15 cellular contexts compared by ENCODE assay signal in the genomic region with DNA sequence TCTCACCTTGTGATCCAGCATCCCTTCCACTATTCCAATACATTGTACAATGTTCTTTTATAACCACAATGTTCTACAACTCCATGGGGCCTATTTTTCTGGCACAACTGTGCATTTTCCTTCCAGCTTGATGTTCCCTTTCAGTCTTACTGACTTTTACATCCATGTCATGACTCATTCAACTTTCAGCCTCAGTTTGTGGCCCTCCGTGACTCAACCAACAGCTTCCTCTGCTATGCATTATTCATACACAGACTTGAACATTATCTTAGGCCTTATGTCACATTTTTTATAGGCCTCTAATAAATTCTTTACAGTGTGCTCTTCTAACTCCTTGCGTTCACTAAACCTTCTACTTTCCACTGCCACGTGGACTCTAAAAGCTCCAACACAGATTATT.
A peak's percentile ranks its signal among the peaks of the same experiment; 100 is the strongest.
DNase-seq lines count a peak whose midpoint lies in the region; ATAC-seq and TF ChIP-seq lines count a peak whose summit lies in the region.
"Had no signal": no experiment of that assay in that cellular context is flagged by ENCODE, and none has a peak within 500 bp of the region (broad histone marks: within the 10 kb centered on the region; RNA-seq: fewer than 3 reads in every experiment).

No MANE protein-coding gene starts in this region.

- no peak overlapping the region for H3K27ac Mint-ChIP-seq in activated T-helper 17 cell treated with anti-CD3 and anti-CD28 coated beads, Interleukin-2, amount 50 U/mL, for 72 hours
- H3K27ac Mint-ChIP-seq: stimulated activated naive CD8-positive, alpha-beta T cell treated with anti-CD3 and anti-CD28 coated beads, Interleukin-15, Interleukin-2, amounts not matched to agents 100 ng/mL and 50 ng/mL, for 24 hours had no signal

- ATAC-seq in activated T-helper 17 cell treated with anti-CD3 and anti-CD28 coated beads, Interleukin-2, amount 50 U/mL, for 72 hours (replicated peaks), result peak; percentile 42
- ATAC-seq in left cardiac atrium (no peak), GM19324 (IDR thresholded peaks at IDR 0.05; ENCODE audit: low FRiP score, unreplicated experiment) (no peak)
- ATAC-seq: left ventricle myocardium superior had no signal

- H3K9me3 Mint-ChIP-seq in activated T-helper 17 cell treated with anti-CD3 and anti-CD28 coated beads, Interleukin-2, amount 50 U/mL, for 72 hours, result peaks cover 8% of the 10 kb centered on the region

- H3K36me3 Mint-ChIP-seq in activated T-helper 17 cell treated with anti-CD3 and anti-CD28 coated beads, Interleukin-2, amount 50 U/mL, for 72 hours (ENCODE audit: low read depth), result no peaks in the 10 kb centered on the region

- TF ChIP-seq CTCF in foreskin fibroblast (IDR thresholded peaks at IDR 0.05; ENCODE audit: low read depth, low read length), result no peak

- no peaks in the 10 kb centered on the region for H3K4me1 Mint-ChIP-seq in activated T-helper 17 cell treated with anti-CD3 and anti-CD28 coated beads, Interleukin-2, amount 50 U/mL, for 72 hours

- no peak overlapping the region for H3K4me3 Mint-ChIP-seq in activated T-helper 17 cell treated with anti-CD3 and anti-CD28 coated beads, Interleukin-2, amount 50 U/mL, for 72 hours
- H3K4me3 Mint-ChIP-seq: stimulated activated naive CD8-positive, alpha-beta T cell treated with anti-CD3 and anti-CD28 coated beads, Interleukin-15, Interleukin-2, amounts not matched to agents 100 ng/mL and 50 ng/mL, for 24 hours had no signal

- intact Hi-C loops in left cardiac atrium (cut with DNase I), result no loop called here

- DNase-seq in AG08396 (ENCODE audit: low spot score), result peak; percentile 3
- DNase-seq in HPDE6-E6E7 (ENCODE audit: extremely low spot score), result peak; percentile 57
- DNase-seq in foreskin fibroblast, result peak; percentile 92 to 93
- no peak for DNase-seq in left cardiac atrium
- DNase-seq in NCI-H1105 (lab: John Stamatoyannopoulos, UW), result no peak
- DNase-seq in KG1 (lab: John Stamatoyannopoulos, UW), result no peak
- DNase-seq: activated effector memory CD4-positive, alpha-beta T cell treated with anti-CD3 and anti-CD28 coated beads, Interleukin-2, amount 50 U/mL, for 16 hours; head of caudate nucleus; left ventricle myocardium superior; NCI-H1436; NCI-H774 had no signal

- no peak overlapping the region for H3K4me3 ChIP-seq in foreskin fibroblast (ENCODE audit: low read depth in 1 of 2, low read length in 2 of 2)
- H3K4me3 ChIP-seq: coronary artery had no signal

- no peaks in the 10 kb centered on the region for H3K27me3 Mint-ChIP-seq in activated T-helper 17 cell treated with anti-CD3 and anti-CD28 coated beads, Interleukin-2, amount 50 U/mL, for 72 hours
- H3K27me3 Mint-ChIP-seq: stimulated activated naive CD8-positive, alpha-beta T cell treated with anti-CD3 and anti-CD28 coated beads, Interleukin-15, Interleukin-2, amounts not matched to agents 100 ng/mL and 50 ng/mL, for 24 hours had no signal

Comparison
In these comparisons a context has a peak if more than half of its experiments do, and no peak if none do; other contexts are left out.
1. DNase-seq: peak in AG08396 (single experiment), HPDE6-E6E7 (single experiment) and foreskin fibroblast (2 of 2); none in left cardiac atrium (single experiment), NCI-H1105 (single experiment) and KG1 (single experiment).